Comparison of ENCODE assay signal across 10 cellular contexts in genomic region chr6:34757687-34758274, GRCh38. TPM values are rescaled to one million over a fixed set of nuclear protein-coding genes. Genes with fewer than 3 reads are reported as not detected.
DNase-seq lines count a peak whose midpoint lies in the region; ATAC-seq and TF ChIP-seq lines count a peak whose summit lies in the region.
"Had no signal": no experiment of that assay in that cellular context is flagged by ENCODE, and none has a peak within 500 bp of the region (broad histone marks: within the 10 kb centered on the region; RNA-seq: fewer than 3 reads in every experiment).

No MANE protein-coding gene starts in this region.

- TF ChIP-seq EP300 in stomach (IDR thresholded peaks at IDR 0.05), result no peak

- 0 out of 2 replicates have a peak, but pooled peaks cover 4% of the 10 kb centered on the region for H3F3A ChIP-seq in GM23338 (replicated peaks; ENCODE audit: low read depth)

- no peaks in the 10 kb centered on the region for H4K20me1 ChIP-seq in GM23338 (replicated peaks; ENCODE audit: insufficient read depth)

- no peaks in the 10 kb centered on the region for H3K27me3 ChIP-seq in GM23338 (ENCODE audit: insufficient read depth)
- H3K27me3 ChIP-seq in iPS-18a (ENCODE audit: control insufficient read depth, insufficient read depth, low read length), result no peaks in the 10 kb centered on the region
- no peaks in the 10 kb centered on the region for H3K27me3 ChIP-seq in stomach

- H3K4me1 ChIP-seq in GM23338 (ENCODE audit: insufficient read depth) (peaks cover 6% of the 10 kb centered on the region), iPS-18a (ENCODE audit: control insufficient read depth, low read depth, low read length) (no peaks in the 10 kb centered on the region), stomach (peaks cover 13 to 40% (median 25%) of the 10 kb centered on the region in 4 donors)

- no peak for TF ChIP-seq POLR2A in stomach (IDR thresholded peaks at IDR 0.05)

- no peak overlapping the region for H3K27ac Mint-ChIP-seq in GM23338
- H3K27ac Mint-ChIP-seq: activated naive CD4-positive, alpha-beta T cell treated with anti-CD3 and anti-CD28 coated beads, Interleukin-2, amount 50 U/mL, for 24 hours; nephron had no signal

- peaks cover 39% of the 10 kb centered on the region for H3K79me2 ChIP-seq in GM23338 (replicated peaks; ENCODE audit: insufficient read depth)

- H3K36me3 Mint-ChIP-seq in GM23338 (ENCODE audit: low read depth), result peaks cover 13% of the 10 kb centered on the region

- no peaks in the 10 kb centered on the region for H3K9me3 ChIP-seq in iPS-18a (ENCODE audit: control insufficient read depth, low read depth, low read length)
- no peaks in the 10 kb centered on the region for H3K9me3 ChIP-seq in stomach

- H3K4me1 Mint-ChIP-seq in GM23338, result no peaks in the 10 kb centered on the region
- H3K4me1 Mint-ChIP-seq: nephron had no signal

- no peaks in the 10 kb centered on the region for H3K9me3 Mint-ChIP-seq in GM23338
- H3K9me3 Mint-ChIP-seq: activated naive CD4-positive, alpha-beta T cell treated with anti-CD3 and anti-CD28 coated beads, Interleukin-2, amount 50 U/mL, for 24 hours; nephron had no signal

- H3K9me2 ChIP-seq in GM23338 (ENCODE audit: insufficient read depth), result no peaks in the 10 kb centered on the region

- no peak for ATAC-seq in GM23338
- no peak for ATAC-seq in GM19463 (IDR thresholded peaks at IDR 0.05; ENCODE audit: unreplicated experiment)

- H3K4me3 Mint-ChIP-seq in GM23338, result no peak overlapping the region

- WGBS in stomach, 5 donors, result 6 to 9% (median 6%) methylated on average over 11 of the region's 11 CpGs

- TF ChIP-seq CTCF in GM23338 (conservative IDR thresholded peaks at IDR 0.05; ENCODE audit: low read depth in 2 of 2) (no peak), stomach (IDR thresholded peaks at IDR 0.05) (no peak)

- peak overlapping the region; percentile 93 for H3K9ac ChIP-seq in iPS-18a (ENCODE audit: low read length)

- peak overlapping the region; percentile 27 for H3K27ac ChIP-seq in GM23338 (ENCODE audit: low read depth)
- H3K27ac ChIP-seq in angular gyrus (ENCODE audit: low read depth, low read length), result peak overlapping the region; percentile 81
- peak overlapping the region; percentile 83 for H3K27ac ChIP-seq in iPS-18a (ENCODE audit: low read length)
- H3K27ac ChIP-seq in stomach, result peak overlapping the region; percentile 72 to 97 (median 96)

- intact Hi-C loops in stomach (cut with DNase I; ENCODE audit: low total_unique reads), result no loop called here

- H2AFZ ChIP-seq in GM23338, result no peak overlapping the region

- no peak for DNase-seq in GM23338 (ENCODE audit: low spot score)
- DNase-seq in stomach, result no peak
- DNase-seq in activated CD4-positive, alpha-beta T cell treated with anti-CD3 and anti-CD28 coated beads, Interleukin-2, amount 50 U/mL, for 4 hours, result no peak
- no peak for DNase-seq in activated T-cell treated with anti-CD3 and anti-CD28 coated beads, Interleukin-2, amount 50 U/mL, for 48 hours
- no peak for DNase-seq in DMS 273 treated with DMSO at 0.1 percent for 48 hours (lab: John Stamatoyannopoulos, UW)

- H3K4me3 ChIP-seq in GM23338, result peak overlapping the region; percentile 59
- H3K4me3 ChIP-seq in iPS-18a (ENCODE audit: low read length), result peak overlapping the region; percentile 98
- peak overlapping the region; percentile 54 to 83 (median 73) for H3K4me3 ChIP-seq in stomach

- H3K36me3 ChIP-seq in GM23338 (ENCODE audit: insufficient read depth) (peaks cover 12% of the 10 kb centered on the region), iPS-18a (ENCODE audit: control insufficient read depth, low read depth, low read length) (peaks cover 12% of the 10 kb centered on the region), stomach (peaks cover 10 to 32% (median 30%) of the 10 kb centered on the region in 4 donors)

- H3K27me3 Mint-ChIP-seq in GM23338 (ENCODE audit: insufficient read depth, low read depth, poor library complexity), result no peaks in the 10 kb centered on the region
- H3K27me3 Mint-ChIP-seq: activated naive CD4-positive, alpha-beta T cell treated with anti-CD3 and anti-CD28 coated beads, Interleukin-2, amount 50 U/mL, for 24 hours had no signal

- peak overlapping the region; percentile 78 for H3K4me2 ChIP-seq in GM23338

TF ChIP-seq in GM23338, 12 proteins besides CTCF, POLR2A, EP300 and RAD21 (continues in another document):
- TF ChIP-seq CREB1 (CRISPR knock-in tag; IDR thresholded peaks at IDR 0.05; ENCODE audit: low read depth), result no peak
- no peak for TF ChIP-seq JUNB (IDR thresholded peaks at IDR 0.05; ENCODE audit: unreplicated experiment)
- no peak for TF ChIP-seq ZNF114 (CRISPR knock-in tag; IDR thresholded peaks at IDR 0.05)
- no peak for TF ChIP-seq ZNF331 (CRISPR knock-in tag; IDR thresholded peaks at IDR 0.05; ENCODE audit: low read depth)
- no peak for TF ChIP-seq POLR2AphosphoS5 (IDR thresholded peaks at IDR 0.05; ENCODE audit: low read depth)
- no peak for TF ChIP-seq EZH2 (IDR thresholded peaks at IDR 0.05; ENCODE audit: low read depth, unreplicated experiment)
- TF ChIP-seq EZH2phosphoT487 (IDR thresholded peaks at IDR 0.05; ENCODE audit: unreplicated experiment), result no peak
- TF ChIP-seq NANOG (IDR thresholded peaks at IDR 0.05; ENCODE audit: borderline replicate concordance), result no peak
- no peak for TF ChIP-seq ZNF462 (CRISPR knock-in tag; IDR thresholded peaks at IDR 0.05)

RNA-seq across cellular contexts. Expression of gene SNRPC, which starts 0.5 kb away (rescaled TPM):
- total RNA-seq in GM23338 (2014; rRNA removed; shearing (Covaris generic)), result 121 and 163 TPM in 2 replicates
- polyA plus RNA-seq in GM23338 (2016; fragmentation: Nextera tagmentation; extraction: Ambion mirVana) (385 and 415 TPM in 2 replicates), stomach (100 to 1,000 TPM; 121 to 154 (median 145) TPM)
- 10 to 100 TPM in 4 of 5 donors, 1 to 10 TPM in 1; 7.1 to 34.0 (median 21.7) TPM for total RNA-seq in stomach

RNA-seq across cellular contexts. Expression of gene BLTP3A, which starts 34.1 kb away (rescaled TPM):
- 15.3 and 18.4 TPM in 2 replicates for total RNA-seq in GM23338 (2014; rRNA removed; shearing (Covaris generic))
- polyA plus RNA-seq in GM23338 (2016; fragmentation: Nextera tagmentation; extraction: Ambion mirVana) (2.9 and 3.4 TPM in 2 replicates), stomach (1 to 10 TPM; 2.0 to 2.6 (median 2.2) TPM)
- total RNA-seq in stomach, result 10 to 100 TPM in 4 of 5 donors, 1 to 10 TPM in 1; 5.5 to 17.5 (median 12.9) TPM

Comparison
In these comparisons a context has a peak if more than half of its experiments do, and no peak if none do; other contexts are left out.
1. H3K27ac ChIP-seq: peak in every context shown above with its lines; median percentile 96 in stomach; 83 in iPS-18a; 81 in angular gyrus; 27 in GM23338.